Comparison of ENCODE assay signal across 9 cellular contexts in the genomic region with DNA sequence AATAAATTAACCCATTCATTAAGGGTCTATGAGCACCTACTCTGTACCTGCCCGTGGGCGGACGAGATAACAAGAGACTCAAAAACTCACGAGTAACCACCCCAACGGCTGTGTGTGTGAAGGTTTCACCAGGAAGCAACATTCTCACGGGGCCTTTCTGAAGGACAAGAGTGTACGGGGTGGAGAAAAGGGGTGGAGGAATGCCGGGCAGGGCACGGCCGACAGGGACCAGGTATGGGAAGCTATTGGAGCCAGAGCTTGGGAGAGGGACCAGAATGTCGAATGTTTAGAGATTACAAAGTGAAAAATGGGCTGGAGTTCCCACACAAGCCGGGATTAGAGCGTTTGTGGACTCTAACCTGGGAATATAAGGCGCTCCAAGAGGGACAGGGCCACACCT. TPM values are rescaled to one million over a fixed set of nuclear protein-coding genes. Genes with fewer than 3 reads are reported as not detected.
DNase-seq lines count a peak whose midpoint lies in the region; ATAC-seq and TF ChIP-seq lines count a peak whose summit lies in the region.
"Had no signal": no experiment of that assay in that cellular context is flagged by ENCODE, and none has a peak within 500 bp of the region (broad histone marks: within the 10 kb centered on the region; RNA-seq: fewer than 3 reads in every experiment).

No MANE protein-coding gene starts in this region.

- TF ChIP-seq CTCF in AG10803 (conservative IDR thresholded peaks at IDR 0.05; ENCODE audit: low read length) = no peak
- no peak for TF ChIP-seq CTCF in chondrocyte (IDR thresholded peaks at IDR 0.05)
- TF ChIP-seq CTCF in GM10248 (IDR thresholded peaks at IDR 0.05; ENCODE audit: control extremely low read depth, extremely low read depth, low read depth, missing control alignments) = no peak

- H3K36me3 ChIP-seq in naive thymus-derived CD4-positive, alpha-beta T cell (ENCODE audit: control insufficient read depth in 2 of 3, insufficient read depth in 3 of 3, low read length in 3 of 3) = peaks cover 0 to 3% (median 0%) of the 10 kb centered on the region in 3 experiments

- peak overlapping the region; percentile 89 for H3K4me3 Mint-ChIP-seq in chondrocyte (ENCODE audit: unreplicated experiment)
- H3K4me3 Mint-ChIP-seq in naive thymus-derived CD4-positive, alpha-beta T cell = peak overlapping the region; percentile 86 to 98 (median 92)

- no peaks in the 10 kb centered on the region for H3K9me3 ChIP-seq in naive thymus-derived CD4-positive, alpha-beta T cell (ENCODE audit: control insufficient read depth in 2 of 3, low read length in 3 of 3)

- intact Hi-C loops in naive thymus-derived CD4-positive, alpha-beta T cell (cut with micrococcal nuclease) = loop anchor here in 1 of 2 donors (5.0 to 10.0 kb wide), 2 partner anchors 177 to 251 kb away; partner anchors contain the start of genes NDUFS8, PPP6R3 and TCIRG1

- CTCF ChIA-PET in naive thymus-derived CD4-positive, alpha-beta T cell (lab: Charles Lee) = interaction anchor here (0.6 kb wide), 1 partner anchor 17 kb away, joined by 3 read pairs; no protein-coding TSS in a partner anchor
- CTCF ChIA-PET in GM10248 (lab: Yijun Ruan, JAX) = interaction anchor here (0.8 to 7.5 kb wide), 10 partner anchors 8 to 209 kb away, joined by 3 to 89 read pairs (median 4); partner anchors contain the start of gene ALDH3B1

- DNase-seq in AG10803 (ENCODE audit: low read depth) (no peak), chondrocyte (ENCODE audit: low spot score) (no peak), AG08396 (ENCODE audit: low spot score) (no peak), GM10248 (ENCODE audit: extremely low spot score) (no peak)
- no peak for DNase-seq in Jurkat, Clone E6-1 (ENCODE audit: low read depth, low spot score)
- DNase-seq in naive thymus-derived CD4-positive, alpha-beta T cell = peak in 1 of 9 donors; percentile 7
- DNase-seq in activated effector memory CD4-positive, alpha-beta T cell treated with Interleukin-2 at 50 U/mL for 16 hours = no peak
- DNase-seq: islet precursor cell had no signal

- peak overlapping the region; percentile 20 for H3K27ac Mint-ChIP-seq in chondrocyte (ENCODE audit: unreplicated experiment)
- H3K27ac Mint-ChIP-seq in naive thymus-derived CD4-positive, alpha-beta T cell = peak overlapping the region; percentile 80 to 99 (median 92)

- POLR2A ChIA-PET in naive thymus-derived CD4-positive, alpha-beta T cell (lab: Charles Lee) = interaction anchor here (0.6 kb wide), 2 partner anchors 8 to 1500 kb away, joined by 3 to 4 read pairs; no protein-coding TSS in a partner anchor
- POLR2A ChIA-PET in GM10248 (lab: Yijun Ruan, JAX) = no interaction called here

- H3K27me3 ChIP-seq in naive thymus-derived CD4-positive, alpha-beta T cell (ENCODE audit: control insufficient read depth in 2 of 2, insufficient read depth in 2 of 2, low read length in 2 of 2) = no peaks in the 10 kb centered on the region

- no peaks in the 10 kb centered on the region for H3K36me3 Mint-ChIP-seq in chondrocyte (ENCODE audit: low read depth)
- peaks cover 0 to 5% (median 0%) of the 10 kb centered on the region in 5 donors for H3K36me3 Mint-ChIP-seq in naive thymus-derived CD4-positive, alpha-beta T cell

- peaks cover 53% of the 10 kb centered on the region for H3K4me1 Mint-ChIP-seq in chondrocyte (ENCODE audit: low read depth)
- peaks cover 45 to 66% (median 60%) of the 10 kb centered on the region in 7 donors for H3K4me1 Mint-ChIP-seq in naive thymus-derived CD4-positive, alpha-beta T cell

- H3K27me3 Mint-ChIP-seq in chondrocyte (ENCODE audit: low read depth) = no peaks in the 10 kb centered on the region
- H3K27me3 Mint-ChIP-seq in naive thymus-derived CD4-positive, alpha-beta T cell = peaks cover 0 to 21% (median 0%) of the 10 kb centered on the region in 5 donors

- peak overlapping the region; percentile 80 for H3K4me3 ChIP-seq in AG10803 (ENCODE audit: low read length)
- H3K4me3 ChIP-seq in Jurkat, Clone E6-1 (ENCODE audit: low read length) = peak overlapping the region; percentile 81
- peak overlapping the region; percentile 89 for H3K4me3 ChIP-seq in naive thymus-derived CD4-positive, alpha-beta T cell (ENCODE audit: low read length)

- ATAC-seq in naive thymus-derived CD4-positive, alpha-beta T cell = no peak
- ATAC-seq in GM21390 (IDR thresholded peaks at IDR 0.05; ENCODE audit: unreplicated experiment) = no peak

- peak overlapping the region; percentile 76 for H3K27ac ChIP-seq in naive thymus-derived CD4-positive, alpha-beta T cell (ENCODE audit: low read depth, low read length)

- H3K4me1 ChIP-seq in naive thymus-derived CD4-positive, alpha-beta T cell (ENCODE audit: control insufficient read depth in 2 of 2, insufficient read depth in 2 of 2, low read length in 2 of 2) = peaks cover 28 to 30% of the 10 kb centered on the region in 2 donors

- no peaks in the 10 kb centered on the region for H3K9me3 Mint-ChIP-seq in chondrocyte (ENCODE audit: low read depth)
- peaks cover 0 to 20% (median 0%) of the 10 kb centered on the region in 11 donors for H3K9me3 Mint-ChIP-seq in naive thymus-derived CD4-positive, alpha-beta T cell

RNA-seq across cellular contexts. Expression of gene KMT5B, which starts 1.6 kb away (rescaled TPM):
- 30.3 TPM for polyA plus RNA-seq in Jurkat, Clone E6-1 (2012; ENCODE audit: insufficient read depth, insufficient read length)
- 40.8 to 44.4 TPM (median 41.2 TPM) in 3 replicates for total RNA-seq in chondrocyte
- 10 to 100 TPM; 32.7 to 68.2 (median 43.8) TPM for total RNA-seq in naive thymus-derived CD4-positive, alpha-beta T cell
- 10 to 100 TPM; 42.2 to 58.6 TPM for polyA plus RNA-seq in naive thymus-derived CD4-positive, alpha-beta T cell
